In genomic region chr11:112459001-112459400, GRCh38 we compare ENCODE assay signal across 17 cellular contexts.
DNase-seq lines count a peak whose midpoint lies in the region; ATAC-seq and TF ChIP-seq lines count a peak whose summit lies in the region.
"Had no signal": no experiment of that assay in that cellular context is flagged by ENCODE, and none has a peak within 500 bp of the region (broad histone marks: within the 10 kb centered on the region; RNA-seq: fewer than 3 reads in every experiment).

No MANE protein-coding gene starts in this region.

- H3K23ac ChIP-seq in mesenchymal stem cell (ENCODE audit: low read length in 2 of 2) = no peak overlapping the region

- no peak overlapping the region for H2BK5ac ChIP-seq in mesenchymal stem cell (ENCODE audit: low read depth, low read length, poor library complexity, severe bottlenecking)

- peak overlapping the region; percentile 6; the same call in 1 of the 2 replicates for H2AFZ ChIP-seq in Loucy (ENCODE audit: low read length)
- H2AFZ ChIP-seq in mesenchymal stem cell (ENCODE audit: low read depth, low read length) = no peak overlapping the region

- H3K36me3 Mint-ChIP-seq in CD4-positive, alpha-beta memory T cell = no peaks in the 10 kb centered on the region
- H3K36me3 Mint-ChIP-seq in activated CD4-positive, alpha-beta memory T cell treated with anti-CD3 and anti-CD28 coated beads, Interleukin-2, amount 10 ng/mL, durations not matched to agents 7 days and 5 days (ENCODE audit: low read depth) = no peaks in the 10 kb centered on the region

- no peak overlapping the region for H3K27ac ChIP-seq in CD4-positive, alpha-beta memory T cell (ENCODE audit: low read depth, low read length)
- H3K27ac ChIP-seq in mesenchymal stem cell (ENCODE audit: low read length, poor library complexity, severe bottlenecking) = no peak overlapping the region
- H3K27ac ChIP-seq in heart right ventricle = no peak overlapping the region
- H3K27ac ChIP-seq: body of pancreas, HL-60 had no signal

- POLR2A ChIA-PET in CD4-positive, alpha-beta memory T cell (lab: Charles Lee; ENCODE audit: partially characterized antibody) = no interaction called here
- POLR2A ChIA-PET in activated CD4-positive, alpha-beta memory T cell treated with anti-CD3 and anti-CD28 coated beads, Interleukin-2, amount 10 ng/mL, durations not matched to agents 7 days and 5 days (lab: Charles Lee) = no interaction called here

- H3K79me1 ChIP-seq in mesenchymal stem cell (replicated peaks; ENCODE audit: low read length, poor library complexity, severe bottlenecking) = no peaks in the 10 kb centered on the region

- CTCF ChIA-PET in CD4-positive, alpha-beta memory T cell (lab: Charles Lee; ENCODE audit: partially characterized antibody) = no interaction called here
- CTCF ChIA-PET in activated CD4-positive, alpha-beta memory T cell treated with anti-CD3 and anti-CD28 coated beads, Interleukin-2, amount 10 ng/mL, durations not matched to agents 7 days and 5 days (lab: Charles Lee) = no interaction called here

- intact Hi-C loops in CD4-positive, alpha-beta memory T cell (cut with micrococcal nuclease) = no loop called here
- intact Hi-C loops in heart right ventricle (cut with DNase I) = loop anchor here in 3 of 10 donors (10.0 kb wide), 2 partner anchors 144 to 164 kb away; no protein-coding TSS in a partner anchor

- H2BK15ac ChIP-seq in mesenchymal stem cell (ENCODE audit: low read depth, poor library complexity, severe bottlenecking) = no peak overlapping the region

- H3K4me1 Mint-ChIP-seq in CD4-positive, alpha-beta memory T cell = peaks cover 5 to 10% (median 5%) of the 10 kb centered on the region in 4 donors
- peaks cover 7% of the 10 kb centered on the region for H3K4me1 Mint-ChIP-seq in activated CD4-positive, alpha-beta memory T cell treated with anti-CD3 and anti-CD28 coated beads, Interleukin-2, amount 10 ng/mL, durations not matched to agents 7 days and 5 days
- H3K4me1 Mint-ChIP-seq: stimulated activated naive CD8-positive, alpha-beta T cell treated with anti-CD3 and anti-CD28 coated beads, Interleukin-15, amount 100 ng/mL, for 72 hours had no signal

- H3K4me2 ChIP-seq in Loucy (ENCODE audit: low read depth, low read length, poor library complexity, severe bottlenecking) (no peak overlapping the region), mesenchymal stem cell (ENCODE audit: low read length, poor library complexity, severe bottlenecking) (no peak overlapping the region)

- H3K9me3 Mint-ChIP-seq in CD4-positive, alpha-beta memory T cell = peaks cover 0 to 5% (median 0%) of the 10 kb centered on the region in 8 donors
- H3K9me3 Mint-ChIP-seq in activated CD4-positive, alpha-beta memory T cell treated with anti-CD3 and anti-CD28 coated beads, Interleukin-2, amount 10 ng/mL, durations not matched to agents 7 days and 5 days = no peaks in the 10 kb centered on the region
- H3K9me3 Mint-ChIP-seq: stimulated activated naive CD8-positive, alpha-beta T cell treated with anti-CD3 and anti-CD28 coated beads, Interleukin-15, amount 100 ng/mL, for 72 hours had no signal

- H3K4me3 Mint-ChIP-seq in CD4-positive, alpha-beta memory T cell = peak overlapping the region in 7 of 8 donors; percentile 12 to 84 (median 72)
- H3K4me3 Mint-ChIP-seq in activated CD4-positive, alpha-beta memory T cell treated with anti-CD3 and anti-CD28 coated beads, Interleukin-2, amount 10 ng/mL, durations not matched to agents 7 days and 5 days = peak overlapping the region; percentile 33
- H3K4me3 Mint-ChIP-seq: stimulated activated naive CD8-positive, alpha-beta T cell treated with anti-CD3 and anti-CD28 coated beads, Interleukin-15, amount 100 ng/mL, for 72 hours; T-helper 1 cell treated with Interleukin-12 subunit alpha and Interleukin-12 subunit beta and Interleukin-4 antibody, amounts not matched to agents 30 μg/mL and 1 μg/mL, for 36 hours had no signal

- no peak for DNase-seq in CD4-positive, alpha-beta memory T cell
- DNase-seq in activated CD4-positive, alpha-beta memory T cell treated with anti-CD3 and anti-CD28 coated beads, Interleukin-2, amount 10 ng/mL, durations not matched to agents 7 days and 5 days = no peak
- DNase-seq in mesenchymal stem cell = no peak
- DNase-seq in MV-4-11 (lab: John Stamatoyannopoulos, UW) = no peak
- DNase-seq in foreskin melanocyte = no peak
- DNase-seq in heart right ventricle = no peak
- no peak for DNase-seq in stimulated activated naive CD4-positive, alpha-beta T cell treated with Interleukin-2 at 50 U/mL for 16 hours (lab: John Stamatoyannopoulos, UW)
- DNase-seq: activated CD4-positive, alpha-beta T cell treated with anti-CD3 and anti-CD28 coated beads, Interleukin-2, amount 50 U/mL, for 4 hours; activated effector memory CD4-positive, alpha-beta T cell treated with anti-CD3 and anti-CD28 coated beads, Interleukin-2, amount 50 U/mL, for 16 hours; body of pancreas; GOT3; NCI-H1048; stimulated activated CD4-positive, alpha-beta T cell treated with anti-CD3 and anti-CD28 coated beads, Interleukin-4, amount 100 ng/mL, for 4 hours; stimulated activated naive CD8-positive, alpha-beta T cell treated with anti-CD3 and anti-CD28 coated beads, Interleukin-15, amount 100 ng/mL, for 72 hours had no signal

- H3K9ac ChIP-seq in Loucy (ENCODE audit: low read depth, low read length, poor library complexity, severe bottlenecking) (no peak overlapping the region), mesenchymal stem cell (ENCODE audit: low read length) (peak overlapping the region; percentile 88)

- peaks cover 4% of the 10 kb centered on the region for H3K4me1 ChIP-seq in CD4-positive, alpha-beta memory T cell (ENCODE audit: insufficient read depth, low read length)
- H3K4me1 ChIP-seq in Loucy (ENCODE audit: insufficient read depth, low read length, poor library complexity, severe bottlenecking) (no peaks in the 10 kb centered on the region), mesenchymal stem cell (ENCODE audit: control insufficient read depth, insufficient read depth, low read depth, low read length) (no peaks in the 10 kb centered on the region), heart right ventricle (no peaks in the 10 kb centered on the region)
- H3K4me1 ChIP-seq: body of pancreas had no signal

- no peaks in the 10 kb centered on the region for H3K27me3 Mint-ChIP-seq in CD4-positive, alpha-beta memory T cell
- H3K27me3 Mint-ChIP-seq in activated CD4-positive, alpha-beta memory T cell treated with anti-CD3 and anti-CD28 coated beads, Interleukin-2, amount 10 ng/mL, durations not matched to agents 7 days and 5 days = no peaks in the 10 kb centered on the region
- H3K27me3 Mint-ChIP-seq: stimulated activated naive CD8-positive, alpha-beta T cell treated with anti-CD3 and anti-CD28 coated beads, Interleukin-15, amount 100 ng/mL, for 72 hours had no signal

- H3K14ac ChIP-seq in mesenchymal stem cell (ENCODE audit: low read length in 2 of 2) = no peak overlapping the region

- no peak overlapping the region for H3K4ac ChIP-seq in mesenchymal stem cell (ENCODE audit: low read depth in 1 of 2, low read length in 2 of 2)

- no peaks in the 10 kb centered on the region for H3K9me2 ChIP-seq in Loucy (replicated peaks; ENCODE audit: low read depth, low read length)

- H2BK12ac ChIP-seq in mesenchymal stem cell (ENCODE audit: low read length in 2 of 2) = no peak overlapping the region

- H4K8ac ChIP-seq in mesenchymal stem cell (ENCODE audit: low read length) = no peak overlapping the region

- TF ChIP-seq CTCF in Loucy (conservative IDR thresholded peaks at IDR 0.05; ENCODE audit: low read length) = no peak
- TF ChIP-seq CTCF in heart right ventricle (IDR thresholded peaks at IDR 0.05) = no peak

- H3K18ac ChIP-seq in mesenchymal stem cell (ENCODE audit: low read depth in 1 of 2, low read length in 2 of 2) = no peak overlapping the region

- no peak for ATAC-seq in heart right ventricle
- ATAC-seq: body of pancreas; stimulated activated naive CD8-positive, alpha-beta T cell treated with anti-CD3 and anti-CD28 coated beads, Interleukin-15, amount 100 ng/mL, for 72 hours had no signal

- H4K20me1 ChIP-seq in Loucy (ENCODE audit: insufficient read depth, low read length, poor library complexity, severe bottlenecking) = no peaks in the 10 kb centered on the region

- no peaks in the 10 kb centered on the region for H3K79me2 ChIP-seq in Loucy (ENCODE audit: insufficient read depth, low read length)

- no peaks in the 10 kb centered on the region for H3K9me3 ChIP-seq in CD4-positive, alpha-beta memory T cell (ENCODE audit: control insufficient read depth in 1 of 2, low read length in 2 of 2)
- no peaks in the 10 kb centered on the region for H3K9me3 ChIP-seq in Loucy (ENCODE audit: insufficient read depth, low read depth, low read length)
- H3K9me3 ChIP-seq in mesenchymal stem cell (ENCODE audit: control insufficient read depth, low read length) = no peaks in the 10 kb centered on the region
- H3K9me3 ChIP-seq in heart right ventricle = peaks cover 0 to 11% (median 0%) of the 10 kb centered on the region in 11 donors
- H3K9me3 ChIP-seq: body of pancreas had no signal

- no peaks in the 10 kb centered on the region for H3F3A ChIP-seq in Loucy (ENCODE audit: low read depth)

- H2BK120ac ChIP-seq in mesenchymal stem cell (ENCODE audit: low read depth, low read length) = no peak overlapping the region

- no peaks in the 10 kb centered on the region for H3K27me3 ChIP-seq in CD4-positive, alpha-beta memory T cell (ENCODE audit: insufficient read depth, low read length)
- H3K27me3 ChIP-seq in Loucy (ENCODE audit: insufficient read depth, low read length, poor library complexity, severe bottlenecking) = no peaks in the 10 kb centered on the region
- H3K27me3 ChIP-seq in mesenchymal stem cell (ENCODE audit: control insufficient read depth in 1 of 2, insufficient read depth in 1 of 2, low read length in 2 of 2) = no peaks in the 10 kb centered on the region
- no peaks in the 10 kb centered on the region for H3K27me3 ChIP-seq in heart right ventricle
- H3K27me3 ChIP-seq: body of pancreas had no signal

- H3K4me3 ChIP-seq in CD4-positive, alpha-beta memory T cell (ENCODE audit: low read length in 2 of 2) = no peak overlapping the region
- H3K4me3 ChIP-seq in Loucy (ENCODE audit: low read length, poor library complexity, severe bottlenecking) = no peak overlapping the region
- H3K4me3 ChIP-seq in mesenchymal stem cell (ENCODE audit: insufficient read depth in 1 of 2, low read depth in 1 of 2, low read length in 2 of 2) = peak overlapping the region in 1 of 2 experiments; percentile 71
- no peak overlapping the region for H3K4me3 ChIP-seq in heart right ventricle

- H4K91ac ChIP-seq in mesenchymal stem cell (ENCODE audit: low read length) = no peak overlapping the region

- no peaks in the 10 kb centered on the region for H3K36me3 ChIP-seq in CD4-positive, alpha-beta memory T cell (ENCODE audit: insufficient read depth, low read length)
- H3K36me3 ChIP-seq in Loucy (ENCODE audit: insufficient read depth, low read length) (no peaks in the 10 kb centered on the region), mesenchymal stem cell (ENCODE audit: control insufficient read depth in 1 of 2, insufficient read depth in 2 of 2, low read depth in 1 of 2, low read length in 2 of 2) (no peaks in the 10 kb centered on the region), heart right ventricle (no peaks in the 10 kb centered on the region)

- H3K27ac Mint-ChIP-seq in CD4-positive, alpha-beta memory T cell = peak overlapping the region in 3 of 7 donors; percentile 10 to 53 (median 18)
- no peak overlapping the region for H3K27ac Mint-ChIP-seq in activated CD4-positive, alpha-beta memory T cell treated with anti-CD3 and anti-CD28 coated beads, Interleukin-2, amount 10 ng/mL, durations not matched to agents 7 days and 5 days
- H3K27ac Mint-ChIP-seq: T-helper 1 cell treated with Interleukin-12 subunit alpha and Interleukin-12 subunit beta and Interleukin-4 antibody, amounts not matched to agents 30 μg/mL and 1 μg/mL, for 36 hours had no signal

- H2AK5ac ChIP-seq in mesenchymal stem cell (ENCODE audit: low read length, severe bottlenecking) = no peak overlapping the region

- no CpG with 5 or more reads among the region's 4 CpGs for WGBS in mesenchymal stem cell
- WGBS in heart right ventricle, 2 donors = 80 to 85% methylated on average over 4 of the region's 4 CpGs
